Comparison of ENCODE assay signal across 17 cellular contexts in the genomic region with DNA sequence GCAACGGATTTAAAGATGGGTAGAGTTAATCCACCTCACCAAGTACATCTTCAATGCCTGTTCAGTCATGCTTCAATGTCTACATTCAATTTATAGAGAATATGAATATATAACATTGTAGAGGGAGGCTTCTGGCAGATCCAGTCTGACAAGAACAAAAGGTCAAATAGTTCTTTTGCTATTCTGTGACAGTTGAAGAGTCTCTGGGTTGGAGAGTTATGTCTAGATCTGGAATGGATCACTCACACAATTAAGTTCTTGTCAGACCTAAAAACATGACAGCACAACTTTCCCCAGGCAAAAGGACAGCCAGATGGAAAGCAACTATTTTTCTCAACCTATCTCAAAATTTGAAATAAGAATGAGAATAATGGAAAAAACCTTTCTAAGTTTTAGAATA. TPM values are rescaled to one million over a fixed set of nuclear protein-coding genes. Genes with fewer than 3 reads are reported as not detected.
DNase-seq lines count a peak whose midpoint lies in the region; ATAC-seq and TF ChIP-seq lines count a peak whose summit lies in the region.
"Had no signal": no experiment of that assay in that cellular context is flagged by ENCODE, and none has a peak within 500 bp of the region (broad histone marks: within the 10 kb centered on the region; RNA-seq: fewer than 3 reads in every experiment).

No MANE protein-coding gene starts in this region.

- POLR2A ChIA-PET in SK-N-SH (lab: Yijun Ruan, JAX): interaction anchor here (1.8 to 2.0 kb wide), 2 partner anchors 12 kb away, joined by 4 to 5 read pairs; no protein-coding TSS in a partner anchor

- no peaks in the 10 kb centered on the region for H3K9me2 ChIP-seq in SK-N-SH

- ATAC-seq in stimulated activated memory B cell treated with anti-CD40 and anti-IgM and Interleukin-4, amounts not matched to agents 10 μg/mL and 1 μg/mL and 100 μg/mL, for 72 hours: no peak

- H3K9me3 ChIP-seq in SK-N-SH: no peaks in the 10 kb centered on the region
- no peaks in the 10 kb centered on the region for H3K9me3 ChIP-seq in left ventricle myocardium inferior (replicated peaks)
- no peaks in the 10 kb centered on the region for H3K9me3 ChIP-seq in neural progenitor cell (ENCODE audit: low read depth)

- TF ChIP-seq EP300 in SK-N-SH (IDR thresholded peaks at IDR 0.05; ENCODE audit: borderline replicate concordance in 1 of 2, low read depth in 1 of 2, low read length in 1 of 2): peak in 1 of 2 experiments; percentile 97; a peak in 2 of 4 replicates

- 76% methylated on average over 1 of the region's 1 CpG for WGBS in SK-N-SH (ENCODE audit: low lambda C conversion rate)
- 41 to 59% methylated on average over 1 of the region's 1 CpG for WGBS in lower leg skin, 2 donors

- H3K27ac ChIP-seq in SK-N-SH (ENCODE audit: low read depth in 2 of 2, low read length in 1 of 2) (peak overlapping the region; percentile 6 to 93; a peak in 3 of 4 replicates), left ventricle myocardium inferior (replicated peaks) (peak overlapping the region; percentile 13), neural progenitor cell (no peak overlapping the region)
- H3K27ac ChIP-seq: 22Rv1 had no signal

- intact Hi-C loops in left ventricle myocardium inferior (cut with micrococcal nuclease) (no loop called here), lower leg skin (cut with DNase I; ENCODE audit: low total_unique reads) (no loop called here)

- H3F3A ChIP-seq in SK-N-SH (replicated peaks; ENCODE audit: insufficient read depth) (no peaks in the 10 kb centered on the region), neural progenitor cell (ENCODE audit: low read depth) (no peaks in the 10 kb centered on the region)

- H3K27ac Mint-ChIP-seq in stimulated activated memory B cell treated with anti-CD40 and anti-IgM and Interleukin-4, amounts not matched to agents 10 μg/mL and 1 μg/mL and 100 μg/mL, for 72 hours: peak overlapping the region; percentile 53
- no peak overlapping the region for H3K27ac Mint-ChIP-seq in neural progenitor cell
- H3K27ac Mint-ChIP-seq: B cell; CD4-positive, alpha-beta T cell; HFFc6 had no signal

- H3K79me2 ChIP-seq in SK-N-SH (ENCODE audit: insufficient read depth) (no peaks in the 10 kb centered on the region), neural progenitor cell (ENCODE audit: low read depth) (no peaks in the 10 kb centered on the region)

- H3K27me3 ChIP-seq in SK-N-SH (ENCODE audit: insufficient read depth): no peaks in the 10 kb centered on the region
- no peaks in the 10 kb centered on the region for H3K27me3 ChIP-seq in left ventricle myocardium inferior (ENCODE audit: low read depth)
- no peaks in the 10 kb centered on the region for H3K27me3 ChIP-seq in neural progenitor cell

- H4K20me1 ChIP-seq in SK-N-SH (ENCODE audit: insufficient read depth): no peaks in the 10 kb centered on the region
- no peaks in the 10 kb centered on the region for H4K20me1 ChIP-seq in neural progenitor cell (ENCODE audit: low read depth)

- no peak for TF ChIP-seq CTCF in SK-N-SH (IDR thresholded peaks at IDR 0.05)
- no peak for TF ChIP-seq CTCF in left ventricle myocardium inferior (IDR thresholded peaks at IDR 0.05; ENCODE audit: borderline replicate concordance)
- TF ChIP-seq CTCF in lower leg skin (IDR thresholded peaks at IDR 0.05): no peak
- TF ChIP-seq CTCF in neural progenitor cell (IDR thresholded peaks at IDR 0.05): no peak

- H3K9ac ChIP-seq in SK-N-SH: no peak overlapping the region
- no peak overlapping the region for H3K9ac ChIP-seq in neural progenitor cell

- H3K4me1 Mint-ChIP-seq in stimulated activated memory B cell treated with anti-CD40 and anti-IgM and Interleukin-4, amounts not matched to agents 10 μg/mL and 1 μg/mL and 100 μg/mL, for 72 hours: peaks cover 37% of the 10 kb centered on the region
- no peaks in the 10 kb centered on the region for H3K4me1 Mint-ChIP-seq in neural progenitor cell

- no peak overlapping the region for H3K4me3 Mint-ChIP-seq in stimulated activated memory B cell treated with anti-CD40 and anti-IgM and Interleukin-4, amounts not matched to agents 10 μg/mL and 1 μg/mL and 100 μg/mL, for 72 hours
- H3K4me3 Mint-ChIP-seq in neural progenitor cell: no peak overlapping the region
- H3K4me3 Mint-ChIP-seq: B cell; CD4-positive, alpha-beta T cell; HFFc6 had no signal

- peaks cover 7% of the 10 kb centered on the region for H3K36me3 Mint-ChIP-seq in stimulated activated memory B cell treated with anti-CD40 and anti-IgM and Interleukin-4, amounts not matched to agents 10 μg/mL and 1 μg/mL and 100 μg/mL, for 72 hours
- H3K36me3 Mint-ChIP-seq in neural progenitor cell: peaks cover 4% of the 10 kb centered on the region

- TF ChIP-seq POLR2A in lower leg skin (IDR thresholded peaks at IDR 0.05): no peak

- no peaks in the 10 kb centered on the region for H3K27me3 Mint-ChIP-seq in stimulated activated memory B cell treated with anti-CD40 and anti-IgM and Interleukin-4, amounts not matched to agents 10 μg/mL and 1 μg/mL and 100 μg/mL, for 72 hours
- H3K27me3 Mint-ChIP-seq in neural progenitor cell (ENCODE audit: insufficient read depth, low read depth): peaks cover 2% of the 10 kb centered on the region
- H3K27me3 Mint-ChIP-seq: B cell; CD4-positive, alpha-beta T cell had no signal

- CTCF ChIA-PET in SK-N-SH (lab: Yijun Ruan, JAX): interaction anchor here (0.6 to 6.3 kb wide), 5 partner anchors 15 to 136 kb away, joined by 3 to 39 read pairs (median 12); partner anchors contain the start of gene GAB2

- TF ChIP-seq RAD21 in SK-N-SH (IDR thresholded peaks at IDR 0.05; ENCODE audit: low read length): peak; percentile 33

- H3K36me3 ChIP-seq in SK-N-SH (replicated peaks in 1 of 2; ENCODE audit: control insufficient read depth in 1 of 2, insufficient read depth in 2 of 2, low read length in 1 of 2) (peaks cover 0 to 6% of the 10 kb centered on the region in 2 experiments), left ventricle myocardium inferior (no peaks in the 10 kb centered on the region), neural progenitor cell (no peaks in the 10 kb centered on the region)

- DNase-seq in NCI-H345 (lab: John Stamatoyannopoulos, UW) (peak; percentile 7), NCI-H345 treated with DMSO at 0.1 percent for 48 hours (lab: John Stamatoyannopoulos, UW; ENCODE audit: unreplicated experiment) (no peak), SK-N-SH (peak; percentile 30), left ventricle myocardium inferior (no peak), lower leg skin (ENCODE audit: low spot score in 2 of 2) (no peak), neural progenitor cell (ENCODE audit: low spot score) (no peak)
- no peak for DNase-seq in stimulated activated naive CD4-positive, alpha-beta T cell treated with Interleukin-2 at 50 U/mL for 16 hours (lab: John Stamatoyannopoulos, UW)
- DNase-seq: CD4-positive, alpha-beta T cell; HFFc6; KBM-7; NCI-H1417 treated with DMSO at 0.1 percent for 48 hours; NCI-H1930; NCI-H510A treated with DMSO at 0.1 percent for 48 hours; SHP77 treated with DMSO at 0.1 percent for 48 hours had no signal

- H3K4me1 ChIP-seq in SK-N-SH (ENCODE audit: control insufficient read depth in 1 of 2, insufficient read depth in 2 of 2, low read depth in 1 of 2, low read length in 1 of 2) (peaks cover 4 to 29% of the 10 kb centered on the region in 2 experiments; a peak in 2 of 4 replicates), left ventricle myocardium inferior (peaks cover 23% of the 10 kb centered on the region), neural progenitor cell (no peaks in the 10 kb centered on the region)

- H2AFZ ChIP-seq in SK-N-SH (ENCODE audit: low read depth) (no peak overlapping the region), neural progenitor cell (replicated peaks) (no peak overlapping the region)

- H3K4me3 ChIP-seq in SK-N-SH (ENCODE audit: low read depth in 2 of 2, low read length in 1 of 2): no peak overlapping the region
- no peak overlapping the region for H3K4me3 ChIP-seq in left ventricle myocardium inferior
- H3K4me3 ChIP-seq in lower leg skin (ENCODE audit: low read depth, poor library complexity, severe bottlenecking): no peak overlapping the region
- H3K4me3 ChIP-seq in neural progenitor cell: no peak overlapping the region

- H3K9me3 Mint-ChIP-seq in stimulated activated memory B cell treated with anti-CD40 and anti-IgM and Interleukin-4, amounts not matched to agents 10 μg/mL and 1 μg/mL and 100 μg/mL, for 72 hours: no peaks in the 10 kb centered on the region
- no peaks in the 10 kb centered on the region for H3K9me3 Mint-ChIP-seq in neural progenitor cell
- H3K9me3 Mint-ChIP-seq: CD4-positive, alpha-beta T cell; HFFc6 had no signal

- H3K4me2 ChIP-seq in SK-N-SH (no peak overlapping the region), neural progenitor cell (no peak overlapping the region)

TF ChIP-seq in SK-N-SH, 30 proteins besides CTCF, POLR2A, EP300 and RAD21:
- peak; percentile 78 for TF ChIP-seq FOXJ3 (CRISPR knock-in tag; IDR thresholded peaks at IDR 0.05)
- peak; percentile 75 for TF ChIP-seq GATA2 (CRISPR knock-in tag; IDR thresholded peaks at IDR 0.05)
- peak; percentile 58; the same call in 1 of the 2 replicates for TF ChIP-seq MXI1 (IDR thresholded peaks at IDR 0.05; ENCODE audit: low read depth, low read length)
- peak; percentile 43 for TF ChIP-seq RCOR1 (IDR thresholded peaks at IDR 0.05; ENCODE audit: low read length)
- TF ChIP-seq EZH2phosphoT487 (IDR thresholded peaks at IDR 0.05; ENCODE audit: borderline replicate concordance, low read depth): no peak
- TF ChIP-seq, protein P1, sequence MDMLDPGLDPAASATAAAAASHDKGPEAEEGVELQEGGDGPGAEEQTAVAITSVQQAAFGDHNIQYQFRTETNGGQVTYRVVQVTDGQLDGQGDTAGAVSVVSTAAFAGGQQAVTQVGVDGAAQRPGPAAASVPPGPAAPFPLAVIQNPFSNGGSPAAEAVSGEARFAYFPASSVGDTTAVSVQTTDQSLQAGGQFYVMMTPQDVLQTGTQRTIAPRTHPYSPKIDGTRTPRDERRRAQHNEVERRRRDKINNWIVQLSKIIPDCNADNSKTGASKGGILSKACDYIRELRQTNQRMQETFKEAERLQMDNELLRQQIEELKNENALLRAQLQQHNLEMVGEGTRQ (IDR thresholded peaks at IDR 0.05; ENCODE audit: borderline replicate concordance, low read depth, low read length): no peak
- TF ChIP-seq CHD2 (IDR thresholded peaks at IDR 0.05; ENCODE audit: low read length, partially characterized antibody): peak; percentile 64
- peak; percentile 7; the same call in 1 of the 2 replicates for TF ChIP-seq SMC3 (IDR thresholded peaks at IDR 0.05; ENCODE audit: low read depth, low read length)
- TF ChIP-seq TCF12 (IDR thresholded peaks at IDR 0.05): peak; percentile 36; the same call in 1 of the 2 replicates
- no peak for TF ChIP-seq MEF2A (IDR thresholded peaks at IDR 0.05; ENCODE audit: borderline replicate concordance, low read depth)

RNA-seq across cellular contexts. Expression of gene GAB2, which starts 15.3 kb away (rescaled TPM):
- polyA plus RNA-seq in SK-N-SH (2012; rRNA removed): 5.6 and 6.0 TPM in 2 replicates
- 4.1 and 5.4 TPM in 2 replicates for polyA plus RNA-seq in SK-N-SH (2012; cell fraction: cytosol; rRNA removed)
- 8.6 and 9.0 TPM in 2 replicates for polyA plus RNA-seq in SK-N-SH (2012; cell fraction: nucleus; rRNA removed)
- total RNA-seq in left ventricle myocardium inferior (27.4 TPM), lower leg skin (10 to 100 TPM; 22.5 to 32.8 (median 30.1) TPM), neural progenitor cell (ENCODE audit: low replicate concordance) (11.1 and 21.6 TPM in 2 replicates)

Comparison
In these comparisons a context has a peak if more than half of its experiments do, and no peak if none do; other contexts are left out.
1. DNase-seq: peak in NCI-H345 (single experiment) and SK-N-SH (single experiment); none in NCI-H345 treated with DMSO at 0.1 percent for 48 hours (single experiment), left ventricle myocardium inferior (single experiment), stimulated activated naive CD4-positive, alpha-beta T cell treated with Interleukin-2 at 50 U/mL for 16 hours (single experiment), lower leg skin (0 of 2) and neural progenitor cell (single experiment).